ENCODE assay signal across 8 cellular contexts in the genomic region with DNA sequence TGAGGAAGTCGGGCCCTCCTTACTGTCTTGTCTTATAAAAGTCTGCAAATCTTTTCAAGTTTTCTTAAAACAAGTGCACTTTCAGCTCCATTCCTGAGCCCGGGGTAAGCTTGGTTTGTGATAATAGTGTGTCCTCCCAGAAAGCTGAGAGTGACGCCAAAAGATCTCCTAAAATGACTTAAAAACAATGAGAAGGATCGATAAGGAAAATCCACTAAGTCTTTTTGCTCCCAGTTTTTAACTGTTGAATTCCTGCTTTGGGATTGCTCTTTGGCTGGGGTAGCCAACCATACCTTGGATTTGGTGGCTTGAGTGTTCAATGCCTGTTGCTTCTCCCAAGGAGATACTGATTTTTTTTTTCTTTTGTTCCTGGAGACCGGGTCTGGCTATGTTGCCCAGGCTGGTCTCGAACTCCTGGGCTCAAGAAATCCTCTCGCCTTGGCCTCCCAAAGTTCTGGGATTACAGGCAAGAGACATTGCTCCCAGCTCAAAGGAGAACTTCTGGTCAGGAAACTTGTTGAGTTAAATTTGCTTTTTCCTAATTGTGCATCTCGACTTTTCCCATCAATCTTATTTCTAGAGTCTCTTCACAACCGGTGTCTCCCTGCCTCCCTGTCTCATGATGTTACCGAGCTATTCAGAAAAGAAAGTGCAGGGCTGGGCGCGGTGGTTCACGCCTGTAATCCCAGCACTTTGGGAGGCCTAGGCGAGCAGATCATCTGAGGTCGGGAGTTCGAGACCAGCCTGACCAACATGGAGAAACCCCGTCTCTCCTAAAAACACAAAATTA. TPM values are rescaled to one million over a fixed set of nuclear protein-coding genes. Genes with fewer than 3 reads are reported as not detected.
DNase-seq lines count a peak whose midpoint lies in the region; ATAC-seq, FAIRE-seq and TF ChIP-seq lines count a peak whose summit lies in the region.

No MANE protein-coding gene starts in this region.

- H3K27me3 ChIP-seq in astrocyte (ENCODE audit: insufficient read depth, low read length): no peaks in the 10 kb centered on the region
- no peaks in the 10 kb centered on the region for H3K27me3 ChIP-seq in left lung

- H3K27ac ChIP-seq in astrocyte (ENCODE audit: low read depth, low read length) (peak overlapping the region; percentile 99), left lung (peak overlapping the region; percentile 95 to 99), temporal lobe (ENCODE audit: low read depth, low read length) (peak overlapping the region; percentile 75)

- no peaks in the 10 kb centered on the region for H3K9me3 Mint-ChIP-seq in activated CD4-positive, alpha-beta T cell treated with anti-CD3 and anti-CD28 coated beads for 36 hours (ENCODE audit: low read depth)
- H3K9me3 Mint-ChIP-seq in astrocyte (ENCODE audit: unreplicated experiment): no peaks in the 10 kb centered on the region

- H3K4me1 ChIP-seq in astrocyte (ENCODE audit: insufficient read depth, low read length) (peaks cover 33% of the 10 kb centered on the region), left lung (peaks cover 23 to 55% of the 10 kb centered on the region in 2 donors)

- peak overlapping the region; percentile 99 for H3K9ac ChIP-seq in astrocyte (ENCODE audit: low read length)

- H4K20me1 ChIP-seq in astrocyte (ENCODE audit: insufficient read depth, low read length): peaks cover 20% of the 10 kb centered on the region

- peak overlapping the region; percentile 94 for H3K4me3 Mint-ChIP-seq in activated CD4-positive, alpha-beta T cell treated with anti-CD3 and anti-CD28 coated beads for 36 hours
- H3K4me3 Mint-ChIP-seq in astrocyte (ENCODE audit: unreplicated experiment): peak overlapping the region; percentile 95

- no peak for ATAC-seq in activated CD4-positive, alpha-beta T cell treated with anti-CD3 and anti-CD28 coated beads for 36 hours
- no peak for ATAC-seq in left lung
- no peak for ATAC-seq in HG03571 (IDR thresholded peaks at IDR 0.05; ENCODE audit: unreplicated experiment)
- no peak for ATAC-seq in HG03159 (IDR thresholded peaks at IDR 0.05; ENCODE audit: unreplicated experiment)

- H2AFZ ChIP-seq in astrocyte (ENCODE audit: low read depth, low read length): no peak overlapping the region

- no peak for FAIRE-seq in astrocyte (lab: Jason Lieb, UNC)

- no peaks in the 10 kb centered on the region for H3K27me3 Mint-ChIP-seq in activated CD4-positive, alpha-beta T cell treated with anti-CD3 and anti-CD28 coated beads for 36 hours
- H3K27me3 Mint-ChIP-seq in astrocyte (ENCODE audit: low read depth, unreplicated experiment): no peaks in the 10 kb centered on the region

- peak overlapping the region; percentile 89 for H3K4me2 ChIP-seq in astrocyte (ENCODE audit: low read length)

- TF ChIP-seq CTCF in astrocyte (IDR thresholded peaks at IDR 0.05; ENCODE audit: insufficient read depth, low read depth, low read length) (no peak), left lung (IDR thresholded peaks at IDR 0.05) (no peak)

- peaks cover 77% of the 10 kb centered on the region for H3K79me2 ChIP-seq in astrocyte (ENCODE audit: insufficient read depth, low read length)

- peaks cover 51% of the 10 kb centered on the region for H3K4me1 Mint-ChIP-seq in activated CD4-positive, alpha-beta T cell treated with anti-CD3 and anti-CD28 coated beads for 36 hours
- peaks cover 24% of the 10 kb centered on the region for H3K4me1 Mint-ChIP-seq in astrocyte (ENCODE audit: low read depth, unreplicated experiment)

- CTCF ChIA-PET in activated CD4-positive, alpha-beta T cell treated with anti-CD3 and anti-CD28 coated beads for 36 hours (lab: Charles Lee): interaction anchor here (0.6 to 5.4 kb wide), 14 partner anchors 8 to 213 kb away, joined by 3 to 54 read pairs (median 5); no protein-coding TSS in a partner anchor

- intact Hi-C loops in activated CD4-positive, alpha-beta T cell treated with anti-CD3 and anti-CD28 coated beads for 36 hours (cut with DNase I, micrococcal nuclease): loop anchor here (5.0 kb wide), 9 partner anchors 89 to 1844 kb away; a partner anchor contains a TSS
- intact Hi-C loops in left lung (cut with DNase I): loop anchor here in 1 of 2 donors (5.0 to 10.0 kb wide), 2 partner anchors 139 to 168 kb away; no protein-coding TSS in a partner anchor

- peaks cover 39% of the 10 kb centered on the region for H3K36me3 Mint-ChIP-seq in activated CD4-positive, alpha-beta T cell treated with anti-CD3 and anti-CD28 coated beads for 36 hours (ENCODE audit: low read depth)
- H3K36me3 Mint-ChIP-seq in astrocyte (ENCODE audit: low read depth, unreplicated experiment): peaks cover 20% of the 10 kb centered on the region

- H3K27ac Mint-ChIP-seq in activated CD4-positive, alpha-beta T cell treated with anti-CD3 and anti-CD28 coated beads for 36 hours: peak overlapping the region; percentile 99
- peak overlapping the region; percentile 100 for H3K27ac Mint-ChIP-seq in astrocyte (ENCODE audit: unreplicated experiment)

- H3K36me3 ChIP-seq in astrocyte (ENCODE audit: insufficient read depth, low read length) (peaks cover 17% of the 10 kb centered on the region), left lung (peaks cover 0 to 20% of the 10 kb centered on the region in 2 donors)

- DNase-seq in activated CD4-positive, alpha-beta T cell treated with anti-CD3 and anti-CD28 coated beads for 36 hours: no peak
- DNase-seq in activated CD4-positive, alpha-beta T cell treated with anti-CD3 and anti-CD28 coated beads for 48 hours: no peak
- DNase-seq in astrocyte (ENCODE audit: low read depth): peak; percentile 25
- no peak for DNase-seq in left lung
- DNase-seq in OCI-M2 (lab: John Stamatoyannopoulos, UW; ENCODE audit: unreplicated experiment): no peak

- H3K9me3 ChIP-seq in astrocyte (ENCODE audit: insufficient read depth, low read depth, low read length): no peaks in the 10 kb centered on the region
- H3K9me3 ChIP-seq in left lung: no peaks in the 10 kb centered on the region

- POLR2A ChIA-PET in activated CD4-positive, alpha-beta T cell treated with anti-CD3 and anti-CD28 coated beads for 36 hours (lab: Charles Lee): interaction anchor here (0.6 to 3.6 kb wide), 5 partner anchors 20 to 206 kb away, joined by 3 to 58 read pairs (median 4); a partner anchor contains a TSS

- H3K4me3 ChIP-seq in astrocyte (ENCODE audit: insufficient read depth, low read depth, low read length) (peak overlapping the region; percentile 78), left lung (peak overlapping the region; percentile 72 to 87)

RNA-seq across cellular contexts. Expression of a gene that starts 3.0 kb away (rescaled TPM):
- 10 to 100 TPM; 42.7 to 46.3 TPM for total RNA-seq in activated CD4-positive, alpha-beta T cell treated with anti-CD3 and anti-CD28 coated beads for 36 hours
- total RNA-seq in astrocyte (110 and 128 TPM in 2 replicates), left lung (10 to 100 TPM; 42.6 to 60.0 TPM), temporal lobe (14.3 TPM)
